Comparison of ENCODE assay signal across 24 cellular contexts in genomic region chr10:70418713-70419112, GRCh38. TPM values are rescaled to one million over a fixed set of nuclear protein-coding genes. Genes with fewer than 3 reads are reported as not detected.
"Had no signal": no experiment of that assay in that cellular context is flagged by ENCODE, and none has a peak within 500 bp of the region (broad histone marks: within the 10 kb centered on the region; RNA-seq: fewer than 3 reads in every experiment).

No MANE protein-coding gene starts in this region.

- H3K4me3 ChIP-seq: colonic mucosa, dorsolateral prefrontal cortex, esophagus squamous epithelium, gastroesophageal sphincter, left ventricle myocardium inferior, ovary, upper lobe of left lung had no signal

- H3K9me3 Mint-ChIP-seq: activated B cell treated with CpG ODN at 0.5 μM for 24 hours; activated CD4-positive, alpha-beta memory T cell treated with anti-CD3 and anti-CD28 coated beads for 36 hours; activated naive CD4-positive, alpha-beta T cell treated with anti-CD3 and anti-CD28 coated beads, Interleukin-2, amount 50 U/mL, for 72 hours; natural killer cell treated with Interleukin-12 subunit alpha and Interleukin-12 subunit beta and Interleukin-15 and Interleukin-18, amount 100 ng/mL, for 72 hours had no signal

- ATAC-seq: activated CD8-positive, alpha-beta memory T cell treated with anti-CD3 and anti-CD28 coated beads, Interleukin-2, amount 10 ng/mL, durations not matched to agents 7 days and 5 days; natural killer cell treated with Interleukin-12 subunit alpha and Interleukin-12 subunit beta and Interleukin-15 and Interleukin-18, amount 100 ng/mL, for 72 hours had no signal

- H3K27me3 ChIP-seq: colonic mucosa, dorsolateral prefrontal cortex, esophagus squamous epithelium, gastroesophageal sphincter, ovary, upper lobe of left lung had no signal

- H3K4me3 Mint-ChIP-seq: activated B cell treated with CpG ODN at 0.5 μM for 24 hours; activated CD4-positive, alpha-beta memory T cell treated with anti-CD3 and anti-CD28 coated beads for 36 hours; activated CD8-positive, alpha-beta memory T cell treated with anti-CD3 and anti-CD28 coated beads, Interleukin-2, amount 10 ng/mL, durations not matched to agents 7 days and 5 days; natural killer cell treated with Interleukin-12 subunit alpha and Interleukin-12 subunit beta and Interleukin-15 and Interleukin-18, amount 100 ng/mL, for 72 hours had no signal

- FAIRE-seq: bronchial epithelial cell, small intestine had no signal

- H3K36me3 ChIP-seq: ovary had no signal

- DNase-seq: activated B cell treated with CpG ODN at 0.5 μM for 24 hours; activated CD8-positive, alpha-beta memory T cell treated with anti-CD3 and anti-CD28 coated beads, Interleukin-2, amount 10 ng/mL, durations not matched to agents 7 days and 5 days; activated T-cell treated with anti-CD3 and anti-CD28 coated beads for 4 hours; colonic mucosa; dorsolateral prefrontal cortex; esophagus squamous epithelium; head of caudate nucleus; hypothalamus; left ventricle myocardium inferior; midbrain; ovary; right cardiac atrium; small intestine; stimulated activated CD4-positive, alpha-beta T cell treated with anti-CD3 and anti-CD28 coated beads, Interleukin-2, amount 100 ng/mL, for 48 hours; stimulated activated naive CD4-positive, alpha-beta T cell; T1000; upper lobe of left lung had no signal

- H3K9me3 ChIP-seq: colonic mucosa, esophagus squamous epithelium, gastroesophageal sphincter, left ventricle myocardium inferior, ovary, upper lobe of left lung had no signal

- H3K27ac ChIP-seq: colonic mucosa, dorsolateral prefrontal cortex, left ventricle myocardium inferior, ovary, upper lobe of left lung had no signal

- H3K27me3 Mint-ChIP-seq: activated B cell treated with CpG ODN at 0.5 μM for 24 hours; activated CD4-positive, alpha-beta memory T cell treated with anti-CD3 and anti-CD28 coated beads for 36 hours; activated CD8-positive, alpha-beta memory T cell treated with anti-CD3 and anti-CD28 coated beads, Interleukin-2, amount 10 ng/mL, durations not matched to agents 7 days and 5 days; natural killer cell treated with Interleukin-12 subunit alpha and Interleukin-12 subunit beta and Interleukin-15 and Interleukin-18, amount 100 ng/mL, for 72 hours had no signal

- H3K4me1 ChIP-seq: colonic mucosa had no signal

- H3K27ac Mint-ChIP-seq: activated B cell treated with CpG ODN at 0.5 μM for 24 hours had no signal

RNA-seq across cellular contexts. Expression of gene NODAL, which starts 22.8 kb away (rescaled TPM):
- total RNA-seq: activated B cell treated with CpG ODN at 0.5 μM for 24 hours; activated CD4-positive, alpha-beta memory T cell treated with anti-CD3 and anti-CD28 coated beads for 36 hours; activated CD8-positive, alpha-beta memory T cell treated with anti-CD3 and anti-CD28 coated beads, Interleukin-2, amount 10 ng/mL, durations not matched to agents 7 days and 5 days; activated naive CD4-positive, alpha-beta T cell treated with anti-CD3 and anti-CD28 coated beads, Interleukin-2, amount 50 U/mL, for 72 hours; esophagus squamous epithelium; natural killer cell treated with Interleukin-12 subunit alpha and Interleukin-12 subunit beta and Interleukin-15 and Interleukin-18, amount 100 ng/mL, for 72 hours; ovary; pulmonary artery endothelial cell; right cardiac atrium; T-helper 1 cell treated with Interleukin-12 subunit alpha and Interleukin-12 subunit beta and Interleukin-4 antibody, amounts not matched to agents 30 ng/mL and 1 ng/mL, for 36 hours; upper lobe of left lung had no signal
- polyA plus RNA-seq: right cardiac atrium had no signal

RNA-seq across cellular contexts. Expression of gene PALD1, which starts 59.9 kb away (rescaled TPM):
- total RNA-seq: bronchial epithelial cell had no signal
